ENCODE assay signal across 23 cellular contexts in the genomic region with DNA sequence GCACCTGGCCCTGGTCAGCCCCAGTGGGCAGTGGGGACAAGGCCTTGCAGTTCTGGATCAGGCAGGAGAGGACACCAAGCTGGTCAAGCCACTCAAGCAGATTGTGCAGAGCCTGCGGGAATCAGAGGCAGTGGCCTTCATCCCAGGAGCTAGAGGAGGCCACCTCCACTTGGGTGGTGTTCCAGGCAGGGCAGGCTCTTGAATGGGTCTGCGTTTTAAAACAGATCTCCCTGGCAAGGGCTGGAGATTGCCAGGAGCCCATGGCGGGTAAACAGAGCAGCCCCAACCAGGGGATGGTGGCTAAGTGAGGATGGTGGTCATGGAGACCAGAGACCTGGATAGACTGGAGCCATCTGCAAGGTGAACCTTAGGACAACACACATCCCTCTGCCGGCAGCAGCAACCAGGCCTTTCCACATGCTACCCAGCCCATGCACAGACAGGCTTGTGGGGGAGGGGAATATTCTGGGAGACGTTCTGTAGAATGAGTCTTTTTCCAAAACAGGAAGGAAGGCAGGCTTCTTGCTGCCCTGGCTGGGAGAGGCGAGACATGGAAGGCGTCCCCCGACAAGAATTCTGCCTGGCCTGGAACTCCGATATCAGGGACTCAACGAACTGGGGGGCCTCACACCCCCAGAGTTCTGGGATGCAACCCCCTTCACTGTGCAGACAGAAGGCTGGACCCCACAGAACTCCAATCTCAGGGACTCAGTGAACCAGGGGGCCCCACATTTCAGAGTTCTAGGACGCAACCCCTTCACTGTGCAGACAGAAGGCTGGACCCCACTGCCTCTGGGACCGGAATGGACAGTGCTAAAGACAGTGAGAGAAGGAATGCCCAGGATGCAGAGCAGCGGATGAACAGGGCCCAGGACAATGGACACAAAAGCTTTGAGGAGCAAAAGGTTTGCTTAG.
DNase-seq lines count a peak whose midpoint lies in the region; ATAC-seq, FAIRE-seq and TF ChIP-seq lines count a peak whose summit lies in the region.
"Had no signal": no experiment of that assay in that cellular context is flagged by ENCODE, and none has a peak within 500 bp of the region (broad histone marks: within the 10 kb centered on the region; RNA-seq: fewer than 3 reads in every experiment).

No MANE protein-coding gene starts in this region.

- no peak overlapping the region for H3K4me2 ChIP-seq in H9 (ENCODE audit: insufficient read depth, insufficient read length, low read length)
- H3K4me2 ChIP-seq in H1 (ENCODE audit: insufficient read depth in 1 of 2, low read depth in 2 of 2, low read length in 2 of 2), result no peak overlapping the region
- H3K4me2 ChIP-seq in osteoblast (ENCODE audit: insufficient read depth, low read length), result no peak overlapping the region
- no peak overlapping the region for H3K4me2 ChIP-seq in HepG2 (ENCODE audit: low read depth, low read length)

- H3K36me3 ChIP-seq in H1 (ENCODE audit: control insufficient read depth in 2 of 4, insufficient read depth in 4 of 4, low read length in 3 of 4) (peaks cover 0 to 5% (median 0%) of the 10 kb centered on the region in 4 experiments; a peak in 1 of 8 replicates), osteoblast (ENCODE audit: insufficient read depth, low read length) (no peaks in the 10 kb centered on the region), vagina (no peaks in the 10 kb centered on the region), HepG2 (replicated peaks in 1 of 2; ENCODE audit: control insufficient read depth in 1 of 2, insufficient read depth in 2 of 2, low read length in 2 of 2) (no peaks in the 10 kb centered on the region; a peak in 1 of 5 replicates)
- H3K36me3 ChIP-seq: MG63 had no signal

- no peak overlapping the region for H3K27ac ChIP-seq in H9 (ENCODE audit: insufficient read length, low read depth, low read length)
- H3K27ac ChIP-seq in H1 (ENCODE audit: low read depth, low read length), result no peak overlapping the region
- H3K27ac ChIP-seq in osteoblast (ENCODE audit: low read depth, low read length), result no peak overlapping the region
- no peak overlapping the region for H3K27ac ChIP-seq in vagina
- no peak overlapping the region for H3K27ac ChIP-seq in HepG2 (ENCODE audit: extremely low read length, insufficient read depth, low read length)
- H3K27ac ChIP-seq: GM23248 had no signal

- no peak overlapping the region for H2BK12ac ChIP-seq in H9 (ENCODE audit: insufficient read length, low read depth, low read length)
- peak overlapping the region; percentile 96; the same call in 1 of the 2 replicates for H2BK12ac ChIP-seq in H1 (ENCODE audit: low read depth, low read length)

- peaks cover 8% of the 10 kb centered on the region for H3K27me3 Mint-ChIP-seq in H9 (ENCODE audit: low read depth)

- H3K9ac ChIP-seq in H9 (ENCODE audit: extremely low read depth, insufficient read length, low read length), result no peak overlapping the region
- no peak overlapping the region for H3K9ac ChIP-seq in H1 (replicated peaks in 1 of 4; ENCODE audit: extremely low read depth in 1 of 4, low read depth in 3 of 4, low read length in 3 of 4)
- no peak overlapping the region for H3K9ac ChIP-seq in HepG2 (ENCODE audit: insufficient read depth, low read depth, low read length)
- H3K9ac ChIP-seq: GM23248 had no signal

- H2BK15ac ChIP-seq in H9 (ENCODE audit: low read depth, low read length) (no peak overlapping the region), H1 (ENCODE audit: low read length) (0 out of 2 replicates have a peak overlapping the region, but pooled peaks have one; percentile 36)

- H3K9me3 ChIP-seq in H9 (ENCODE audit: control insufficient read depth, low read depth, low read length) (no peaks in the 10 kb centered on the region), H1 (ENCODE audit: insufficient read depth in 2 of 2, low read depth in 1 of 2, low read length in 1 of 2) (peaks cover 23 to 55% of the 10 kb centered on the region in 2 experiments), osteoblast (ENCODE audit: low read depth, low read length) (peaks cover 3% of the 10 kb centered on the region), vagina (no peaks in the 10 kb centered on the region), HepG2 (ENCODE audit: low read length) (no peaks in the 10 kb centered on the region)
- H3K9me3 ChIP-seq: MG63 had no signal

- intact Hi-C loops in vagina (cut with DNase I) (no loop called here), HepG2 (cut with micrococcal nuclease; ENCODE audit: unreplicated experiment) (no loop called here)

- H4K8ac ChIP-seq in H9 (replicated peaks; ENCODE audit: insufficient read length, low read depth, low read length) (no peak overlapping the region), H1 (ENCODE audit: extremely low read depth, insufficient read depth, low read length) (no peak overlapping the region; the same call in 1 of the 2 replicates)

- H4K5ac ChIP-seq in H9 (ENCODE audit: insufficient read length, low read depth, low read length), result no peak overlapping the region
- H4K5ac ChIP-seq in H1 (ENCODE audit: insufficient read length, low read depth, low read length), result no peak overlapping the region

- no peak overlapping the region for H3K23ac ChIP-seq in H9 (ENCODE audit: insufficient read length, low read depth, low read length)
- no peak overlapping the region for H3K23ac ChIP-seq in H1 (ENCODE audit: insufficient read length)

- H3K4me3 Mint-ChIP-seq in H9, result no peak overlapping the region
- H3K4me3 Mint-ChIP-seq: CD8-positive, alpha-beta memory T cell had no signal

- H3K56ac ChIP-seq in H9 (ENCODE audit: insufficient read length, low read depth, low read length) (no peak overlapping the region), H1 (replicated peaks; ENCODE audit: insufficient read length, low read depth, low read length) (peak overlapping the region; percentile 21)

- FAIRE-seq in H1 (lab: Jason Lieb, UNC) (no peak), HepG2 (lab: Jason Lieb, UNC) (no peak)
- FAIRE-seq: GM12891, K562 had no signal

- no peak overlapping the region for H4K91ac ChIP-seq in H9 (ENCODE audit: insufficient read length, low read depth, low read length)
- H4K91ac ChIP-seq in H1 (replicated peaks; ENCODE audit: insufficient read length, low read length), result peak overlapping the region; percentile 90

- ATAC-seq in HG03571 (IDR thresholded peaks at IDR 0.05; ENCODE audit: unreplicated experiment), result no peak
- no peak for ATAC-seq in HepG2
- ATAC-seq: HCT116, K562 had no signal

- CTCF ChIA-PET in H1 (lab: Charles Lee; ENCODE audit: partially characterized antibody) (no interaction called here), HepG2 (lab: Yijun Ruan, JAX; ENCODE audit: low intra/inter-chr PET ratio, low total read pairs) (no interaction called here)

- H3K4ac ChIP-seq in H9 (ENCODE audit: low read depth, low read length) (no peak overlapping the region), H1 (replicated peaks; ENCODE audit: insufficient read length, low read depth, low read length) (no peak overlapping the region)

- WGBS in H9 (ENCODE audit: extremely low coverage, insufficient read length, low lambda C conversion rate), result no CpG with 5 or more reads among the region's 13 CpGs
- WGBS in H1 (ENCODE audit: extremely low coverage in 1 of 2, insufficient coverage in 1 of 2, insufficient read length in 1 of 2, insufficient replicate concordance in 2 of 2, low coverage in 1 of 2, low lambda C conversion rate in 2 of 2, missing lambda C conversion rate in 1 of 2), 2 experiments, result 79% methylated on average over 13 of the region's 13 CpGs; no CpG with 5 or more reads in 1 of the 2 experiments
- WGBS in HepG2 (ENCODE audit: low lambda C conversion rate), result 77% methylated on average over 8 of the region's 13 CpGs

- H3K18ac ChIP-seq in H9 (ENCODE audit: insufficient read length, low read depth, low read length) (no peak overlapping the region), H1 (ENCODE audit: extremely low read depth, low read length) (peak overlapping the region; percentile 32; the same call in 1 of the 2 replicates)

- in situ Hi-C loops in HepG2 (cut with HindIII; ENCODE audit: extremely low pct_ligation_motif_present, low pct_unique_long_range_greater_than_20kb), result no loop called here

- no peaks in the 10 kb centered on the region for H3K27me3 ChIP-seq in H9 (ENCODE audit: insufficient read depth, low read length)
- H3K27me3 ChIP-seq in H1 (replicated peaks in 1 of 4; ENCODE audit: control insufficient read depth in 3 of 4, extremely low read depth in 1 of 4, insufficient read depth in 3 of 4, low read length in 3 of 4), result peaks cover 0 to 2% (median 0%) of the 10 kb centered on the region in 4 experiments; a peak in 1 of 7 replicates
- H3K27me3 ChIP-seq in osteoblast (ENCODE audit: insufficient read depth, low read length), result no peaks in the 10 kb centered on the region
- H3K27me3 ChIP-seq in vagina, result peaks cover 4% of the 10 kb centered on the region
- no peaks in the 10 kb centered on the region for H3K27me3 ChIP-seq in HepG2 (ENCODE audit: control insufficient read depth in 1 of 2, insufficient read depth in 2 of 2, low read length in 2 of 2)
- H3K27me3 ChIP-seq: MG63 had no signal

- H3K79me2 ChIP-seq in H9 (ENCODE audit: insufficient read depth, low read length) (no peaks in the 10 kb centered on the region), H1 (ENCODE audit: control insufficient read depth in 1 of 2, insufficient read depth in 2 of 2, low read length in 2 of 2) (no peaks in the 10 kb centered on the region), osteoblast (ENCODE audit: insufficient read depth, low read length) (no peaks in the 10 kb centered on the region), HepG2 (ENCODE audit: insufficient read depth, low read length) (no peaks in the 10 kb centered on the region)

- peaks cover 3% of the 10 kb centered on the region; the same call in 1 of the 2 replicates for H3K4me1 ChIP-seq in H9 (ENCODE audit: insufficient read depth, low read length)
- H3K4me1 ChIP-seq in H1 (replicated peaks in 1 of 4; ENCODE audit: control insufficient read depth in 3 of 4, insufficient read depth in 4 of 4, low read length in 3 of 4), result peaks cover 0 to 17% (median 6%) of the 10 kb centered on the region in 4 experiments; a peak in 6 of 7 replicates
- no peaks in the 10 kb centered on the region for H3K4me1 ChIP-seq in osteoblast (ENCODE audit: insufficient read depth, low read length)
- H3K4me1 ChIP-seq in vagina, result no peaks in the 10 kb centered on the region
- H3K4me1 ChIP-seq in HepG2 (ENCODE audit: insufficient read depth, low read length), result no peaks in the 10 kb centered on the region

- H2AFZ ChIP-seq in H9 (ENCODE audit: low read length), result no peak overlapping the region
- no peak overlapping the region for H2AFZ ChIP-seq in H1 (ENCODE audit: low read length)
- no peak overlapping the region for H2AFZ ChIP-seq in osteoblast (ENCODE audit: low read length)
- H2AFZ ChIP-seq in HepG2 (ENCODE audit: low read length), result no peak overlapping the region
- H2AFZ ChIP-seq: GM23248 had no signal

- H3K79me1 ChIP-seq in H9 (ENCODE audit: insufficient read depth, low read depth, low read length, poor library complexity, severe bottlenecking), result no peaks in the 10 kb centered on the region
- H3K79me1 ChIP-seq in H1 (ENCODE audit: low read depth, low read length), result no peaks in the 10 kb centered on the region

- H2BK5ac ChIP-seq in H9 (ENCODE audit: insufficient read length, low read length) (no peak overlapping the region), H1 (ENCODE audit: low read depth, low read length) (peak overlapping the region; percentile 56; the same call in 1 of the 2 replicates)

- H2BK20ac ChIP-seq in H9 (ENCODE audit: low read depth, low read length, poor library complexity, severe bottlenecking), result no peak overlapping the region
- H2BK20ac ChIP-seq in H1 (ENCODE audit: low read length), result peak overlapping the region; percentile 87

- H3K4me3 ChIP-seq in H1 (ENCODE audit: extremely low read depth in 1 of 4, insufficient read depth in 2 of 4, low read depth in 3 of 4, low read length in 4 of 4), result no peak overlapping the region
- no peak overlapping the region for H3K4me3 ChIP-seq in osteoblast (ENCODE audit: insufficient read depth, low read length)
- no peak overlapping the region for H3K4me3 ChIP-seq in vagina
- no peak overlapping the region for H3K4me3 ChIP-seq in HepG2 (replicated peaks in 1 of 3; ENCODE audit: insufficient read depth in 1 of 3, low read depth in 2 of 3, low read length in 3 of 3)
- H3K4me3 ChIP-seq: GM23248, K562, MG63 had no signal

- POLR2A ChIA-PET in H1 (lab: Charles Lee; ENCODE audit: partially characterized antibody), result no interaction called here
- POLR2A ChIA-PET in HepG2 (lab: Yijun Ruan, JAX), result no interaction called here

- H3T11ph ChIP-seq in H9 (ENCODE audit: low read length), result no peak overlapping the region

- TF ChIP-seq POLR2A in H1 (IDR thresholded peaks at IDR 0.05; ENCODE audit: control extremely low read depth in 1 of 2, low read depth in 2 of 2, low read length in 2 of 2) (no peak), vagina (IDR thresholded peaks at IDR 0.05) (no peak), HepG2 (IDR thresholded peaks at IDR 0.05; ENCODE audit: insufficient read depth in 1 of 2, low read depth in 2 of 2, low read length in 2 of 2) (no peak)

- H4K20me1 ChIP-seq in H9 (ENCODE audit: control insufficient read depth, insufficient read depth, insufficient read length), result no peaks in the 10 kb centered on the region
- H4K20me1 ChIP-seq in H1 (replicated peaks in 1 of 2; ENCODE audit: control insufficient read depth in 1 of 2, insufficient read depth in 2 of 2, low read length in 2 of 2), result peaks cover 0 to 9% of the 10 kb centered on the region in 2 experiments
- H4K20me1 ChIP-seq in osteoblast (ENCODE audit: insufficient read depth, low read length), result no peaks in the 10 kb centered on the region
- peaks cover 42% of the 10 kb centered on the region for H4K20me1 ChIP-seq in HepG2 (ENCODE audit: insufficient read depth, low read length)

- no peak overlapping the region for H2BK120ac ChIP-seq in H9 (ENCODE audit: low read depth, low read length, poor library complexity, severe bottlenecking)
- no peak overlapping the region for H2BK120ac ChIP-seq in H1 (replicated peaks; ENCODE audit: low read depth, low read length)

- no peak overlapping the region for H2AK5ac ChIP-seq in H9 (ENCODE audit: insufficient read length, low read length)
- 0 out of 2 replicates have a peak overlapping the region, but pooled peaks have one; percentile 76 for H2AK5ac ChIP-seq in H1 (ENCODE audit: low read depth, low read length)

- H3K4me1 Mint-ChIP-seq in H9, result peaks cover 26 to 44% of the 10 kb centered on the region in 2 experiments
- H3K4me1 Mint-ChIP-seq: CD8-positive, alpha-beta memory T cell had no signal

- no peak for TF ChIP-seq RAD21 in H1 (IDR thresholded peaks at IDR 0.05 in 1 of 2, conservative IDR thresholded peaks at IDR 0.05 in 1 of 2; ENCODE audit: low read depth in 2 of 2, low read length in 2 of 2)
- no peak for TF ChIP-seq RAD21 in HepG2 (CRISPR knock-in tag; IDR thresholded peaks at IDR 0.05)

- TF ChIP-seq EP300 in H1 (IDR thresholded peaks at IDR 0.05; ENCODE audit: borderline replicate concordance in 1 of 2, low read depth in 2 of 2, low read length in 2 of 2) (no peak), HepG2 (IDR thresholded peaks at IDR 0.05; ENCODE audit: low read depth in 2 of 2, low read length in 2 of 2) (no peak), HepG2 (CRISPR knock-in tag; IDR thresholded peaks at IDR 0.05; ENCODE audit: borderline replicate concordance) (no peak)

- H3K14ac ChIP-seq in H9 (ENCODE audit: insufficient read depth, low read length) (no peak overlapping the region), H1 (ENCODE audit: insufficient read length) (no peak overlapping the region)

- H3K36me3 Mint-ChIP-seq in H9 (ENCODE audit: insufficient read depth in 1 of 3, low read depth in 3 of 3), result peaks cover 0 to 11% (median 3%) of the 10 kb centered on the region in 3 experiments; a peak in 3 of 7 replicates
- H3K36me3 Mint-ChIP-seq: CD8-positive, alpha-beta memory T cell had no signal

- H3K23me2 ChIP-seq in H9 (ENCODE audit: insufficient read length, low read depth, low read length, poor library complexity, severe bottlenecking) (peaks cover 3% of the 10 kb centered on the region), H1 (ENCODE audit: low read depth, low read length) (peaks cover 10% of the 10 kb centered on the region)

- no TSS peak for BruUV-seq in HepG2 (replicated peaks; lab: Mats Ljungman, UMichigan)

- H3K27ac Mint-ChIP-seq in H9, result no peak overlapping the region
- H3K27ac Mint-ChIP-seq: CD8-positive, alpha-beta memory T cell had no signal

- DNase-seq in H9 (peak; percentile 17), H1 (ENCODE audit: low read depth in 1 of 2, low spot score in 2 of 2) (peak in 1 of 2 experiments; percentile 35), osteoblast (ENCODE audit: insufficient read length, low spot score, missing footprints) (peak; percentile 58), vagina (ENCODE audit: extremely low spot score in 2 of 2) (peak; percentile 58 to 85), HepG2 (ENCODE audit: low spot score) (no peak)
- no peak for DNase-seq in activated CD4-positive, alpha-beta T cell treated with anti-CD3 and anti-CD28 coated beads for 48 hours
- DNase-seq: C1 segment of cervical spinal cord; Calu3; CD8-positive, alpha-beta memory T cell; DMS153; GM23248; MG63; NCI-H1048; NCI-H1436; NCI-H187 treated with DMSO at 0.1 percent for 48 hours; NCI-H2107; NCI-H446 treated with DMSO at 0.1 percent for 48 hours; NCI-H526 treated with DMSO at 0.1 percent for 48 hours; Right ventricle myocardium superior had no signal

- peaks cover 17 to 19% of the 10 kb centered on the region in 2 experiments; a peak in 4 of 5 replicates for H3K9me3 Mint-ChIP-seq in H9

- TF ChIP-seq CTCF in H9 (conservative IDR thresholded peaks at IDR 0.05) (no peak), H1 (IDR thresholded peaks at IDR 0.05; ENCODE audit: control extremely low read depth in 1 of 3, insufficient read depth in 1 of 3, low read depth in 1 of 3, low read length in 3 of 3) (no peak), osteoblast (IDR thresholded peaks at IDR 0.05; ENCODE audit: extremely low read depth, low read depth, low read length) (no peak), vagina (IDR thresholded peaks at IDR 0.05) (no peak), HepG2 (CRISPR knock-in tag; IDR thresholded peaks at IDR 0.05) (no peak)

Comparison
In these comparisons a context has a peak if more than half of its experiments do, and no peak if none do; other contexts are left out.
1. DNase-seq: peak in H9 (single experiment), osteoblast (single experiment) and vagina (2 of 2); none in activated CD4-positive, alpha-beta T cell treated with anti-CD3 and anti-CD28 coated beads for 48 hours (single experiment) and HepG2 (single experiment).